8 cellular contexts compared by ENCODE assay signal in genomic region chr21:41425588-41425953, GRCh38. TPM values are rescaled to one million over a fixed set of nuclear protein-coding genes. Genes with fewer than 3 reads are reported as not detected.
DNase-seq lines count a peak whose midpoint lies in the region; ATAC-seq and TF ChIP-seq lines count a peak whose summit lies in the region.

No MANE protein-coding gene starts in this region.

- CTCF ChIA-PET in activated CD8-positive, alpha-beta memory T cell treated with anti-CD3 and anti-CD28 coated beads, Interleukin-2, amount 10 ng/mL, durations not matched to agents 7 days and 5 days (lab: Charles Lee) = interaction anchor here (1.5 kb wide), 1 partner anchor 62 kb away, joined by 5 read pairs; no protein-coding TSS in a partner anchor

- no peaks in the 10 kb centered on the region for H3K27me3 Mint-ChIP-seq in activated CD8-positive, alpha-beta memory T cell treated with anti-CD3 and anti-CD28 coated beads, Interleukin-2, amount 10 ng/mL, durations not matched to agents 7 days and 5 days

- H3K4me3 ChIP-seq in ascending aorta (peak overlapping the region; percentile 68 to 72), right lobe of liver (peak overlapping the region; percentile 64 to 89 (median 70)), thyroid gland (replicated peaks in 1 of 3) (peak overlapping the region; percentile 64 to 91 (median 72))

- 73% methylated on average over 5 of the region's 7 CpGs for WGBS in right lobe of liver (ENCODE audit: insufficient coverage, low coverage, low lambda C conversion rate, missing lambda C conversion rate)
- WGBS in thyroid gland, 2 donors = 64 to 65% methylated on average over 6 of the region's 7 CpGs

- no peak for ATAC-seq in activated CD8-positive, alpha-beta memory T cell treated with anti-CD3 and anti-CD28 coated beads, Interleukin-2, amount 10 ng/mL, durations not matched to agents 7 days and 5 days
- peak in 2 of 4 donors; percentile 2 to 3 for ATAC-seq in right lobe of liver
- ATAC-seq in HG03025 (IDR thresholded peaks at IDR 0.05; ENCODE audit: low FRiP score, unreplicated experiment) = no peak

- H3K27me3 ChIP-seq in ascending aorta (no peaks in the 10 kb centered on the region), right lobe of liver (no peaks in the 10 kb centered on the region), thyroid gland (no peaks in the 10 kb centered on the region)

- peaks cover 82% of the 10 kb centered on the region for H3K4me1 Mint-ChIP-seq in activated CD8-positive, alpha-beta memory T cell treated with anti-CD3 and anti-CD28 coated beads, Interleukin-2, amount 10 ng/mL, durations not matched to agents 7 days and 5 days

- H3K27ac Mint-ChIP-seq in activated CD8-positive, alpha-beta memory T cell treated with anti-CD3 and anti-CD28 coated beads, Interleukin-2, amount 10 ng/mL, durations not matched to agents 7 days and 5 days = peak overlapping the region; percentile 100

- no peak for TF ChIP-seq CTCF in ascending aorta (IDR thresholded peaks at IDR 0.05)
- no peak for TF ChIP-seq CTCF in right lobe of liver (IDR thresholded peaks at IDR 0.05)
- no peak for TF ChIP-seq CTCF in thyroid gland (IDR thresholded peaks at IDR 0.05)

- intact Hi-C loops in ascending aorta (cut with DNase I) = loop anchor here (5.0 to 10.0 kb wide), 5 partner anchors 141 to 1069 kb away; partner anchors contain the start of genes BACE2 and RSPH1
- intact Hi-C loops in right lobe of liver (cut with DNase I) = no loop called here
- intact Hi-C loops in thyroid gland (cut with DNase I) = no loop called here

- H3K27ac ChIP-seq in ascending aorta (peak overlapping the region; percentile 22 to 39), right lobe of liver (peak overlapping the region; percentile 20 to 84 (median 26)), thyroid gland (peak overlapping the region; percentile 50 to 82 (median 56))

- H3K9me3 Mint-ChIP-seq in activated CD8-positive, alpha-beta memory T cell treated with anti-CD3 and anti-CD28 coated beads, Interleukin-2, amount 10 ng/mL, durations not matched to agents 7 days and 5 days (ENCODE audit: low read depth) = no peaks in the 10 kb centered on the region

- H3K4me3 Mint-ChIP-seq in activated CD8-positive, alpha-beta memory T cell treated with anti-CD3 and anti-CD28 coated beads, Interleukin-2, amount 10 ng/mL, durations not matched to agents 7 days and 5 days = peak overlapping the region; percentile 87

- no peak for DNase-seq in activated CD8-positive, alpha-beta memory T cell treated with anti-CD3 and anti-CD28 coated beads, Interleukin-2, amount 10 ng/mL, durations not matched to agents 7 days and 5 days
- no peak for DNase-seq in activated CD8-positive, alpha-beta memory T cell treated with anti-CD3 and anti-CD28 coated beads, Interleukin-2, amount 50 U/mL, for 48 hours
- DNase-seq in ascending aorta (ENCODE audit: low spot score in 2 of 2) (no peak), right lobe of liver (no peak), thyroid gland (no peak), erythroblast (lab: John Stamatoyannopoulos, UW) (no peak), DMS79 (lab: John Stamatoyannopoulos, UW) (no peak)

- peaks cover 0 to 7% of the 10 kb centered on the region in 2 donors for H3K4me1 ChIP-seq in ascending aorta
- H3K4me1 ChIP-seq in right lobe of liver = peaks cover 0 to 9% (median 0%) of the 10 kb centered on the region in 4 donors
- H3K4me1 ChIP-seq in thyroid gland = peaks cover 13 to 26% of the 10 kb centered on the region in 2 donors

- H3K9me3 ChIP-seq in ascending aorta (no peaks in the 10 kb centered on the region), right lobe of liver (no peaks in the 10 kb centered on the region), thyroid gland (no peaks in the 10 kb centered on the region)

- TF ChIP-seq POLR2A in right lobe of liver (IDR thresholded peaks at IDR 0.05) (no peak), thyroid gland (IDR thresholded peaks at IDR 0.05) (no peak), erythroblast (IDR thresholded peaks at IDR 0.05; ENCODE audit: low read length) (no peak)

- peaks cover 64% of the 10 kb centered on the region for H3K36me3 Mint-ChIP-seq in activated CD8-positive, alpha-beta memory T cell treated with anti-CD3 and anti-CD28 coated beads, Interleukin-2, amount 10 ng/mL, durations not matched to agents 7 days and 5 days

- no peaks in the 10 kb centered on the region for H3K36me3 ChIP-seq in ascending aorta
- no peaks in the 10 kb centered on the region for H3K36me3 ChIP-seq in right lobe of liver
- peaks cover 0 to 3% of the 10 kb centered on the region in 2 donors for H3K36me3 ChIP-seq in thyroid gland

RNA-seq across cellular contexts. Expression of gene MX1, which starts 0.5 kb away (rescaled TPM):
- 100 to 1,000 TPM; 544 to 967 TPM for total RNA-seq in activated CD8-positive, alpha-beta memory T cell treated with anti-CD3 and anti-CD28 coated beads, Interleukin-2, amount 10 ng/mL, durations not matched to agents 7 days and 5 days
- total RNA-seq in ascending aorta (82.5 TPM), right lobe of liver (10 to 100 TPM in 4 of 6 experiments, 1 to 10 TPM in 2; 6.1 to 25.4 (median 10.5) TPM), thyroid gland (10 to 100 TPM; 35.4 to 62.6 (median 51.5) TPM)
